Comparison of ENCODE assay signal across 3 cellular contexts in genomic region chr5:118323723-118324122, GRCh38.
DNase-seq lines count a peak whose midpoint lies in the region; ATAC-seq, FAIRE-seq and TF ChIP-seq lines count a peak whose summit lies in the region.
"Not testable (repeated sequence)": the region's sequence is repeated elsewhere in the genome, so short reads cannot be mapped to it uniquely, and the experiment has no call there.

No MANE protein-coding gene starts in this region.

- TF ChIP-seq RAD21 in A549 (conservative IDR thresholded peaks at IDR 0.05 in 1 of 2, IDR thresholded peaks at IDR 0.05 in 1 of 2); IMR-90 (IDR thresholded peaks at IDR 0.05; ENCODE audit: low read length); HepG2 (CRISPR knock-in tag; IDR thresholded peaks at IDR 0.05): not testable (repeated sequence)

- not testable (repeated sequence) for H3K36me3 ChIP-seq in IMR-90 (ENCODE audit: control insufficient read depth, insufficient read depth, low read length); HepG2 (replicated peaks in 1 of 2; ENCODE audit: control insufficient read depth in 1 of 2, insufficient read depth in 2 of 2, low read length in 2 of 2)

- not testable (repeated sequence) for H3K79me2 ChIP-seq in HepG2 (ENCODE audit: insufficient read depth, low read length)

- not testable (repeated sequence) for H2BK15ac ChIP-seq in IMR-90 (ENCODE audit: low read depth, low read length)

- not testable (repeated sequence) for H3K18ac ChIP-seq in IMR-90 (ENCODE audit: low read depth, low read length)

- ATAC-seq in A549; IMR-90 (ENCODE audit: low read depth); HepG2: not testable (repeated sequence)

- H2BK20ac ChIP-seq in IMR-90 (ENCODE audit: low read depth, low read length) = not testable (repeated sequence)

- not testable (repeated sequence) for H3K79me1 ChIP-seq in IMR-90 (ENCODE audit: low read depth in 1 of 2, low read length in 2 of 2)

- CTCF ChIA-PET in A549 (lab: Yijun Ruan, JAX) (interaction anchor here (0.7 kb wide), 1 partner anchor 1321 kb away, joined by 5 read pairs; no protein-coding TSS in a partner anchor), IMR-90 (lab: Yijun Ruan, JAX) (interaction anchor here (0.7 kb wide), 1 partner anchor 8 kb away, joined by 3 read pairs; no protein-coding TSS in a partner anchor)
- CTCF ChIA-PET in HepG2 (lab: Yijun Ruan, JAX; ENCODE audit: low intra/inter-chr PET ratio, low total read pairs) = not testable (repeated sequence)

- H2AK9ac ChIP-seq in IMR-90 (replicated peaks; ENCODE audit: low read depth, low read length, poor library complexity) = not testable (repeated sequence)

- H4K8ac ChIP-seq in IMR-90 (ENCODE audit: low read depth in 2 of 2, low read length in 2 of 2) = not testable (repeated sequence)

- not testable (repeated sequence) for H4K20me1 ChIP-seq in IMR-90 (ENCODE audit: insufficient read depth, low read length); HepG2 (ENCODE audit: insufficient read depth, low read length)

- TF ChIP-seq POLR2A in A549 (IDR thresholded peaks at IDR 0.05; ENCODE audit: low read length); IMR-90 (IDR thresholded peaks at IDR 0.05; ENCODE audit: low read depth, low read length); HepG2 (IDR thresholded peaks at IDR 0.05; ENCODE audit: insufficient read depth in 1 of 2, low read depth in 2 of 2, low read length in 2 of 2): not testable (repeated sequence)

- intact Hi-C loops in IMR-90 (cut with micrococcal nuclease); HepG2 (cut with micrococcal nuclease; ENCODE audit: unreplicated experiment): not testable (repeated sequence)

- H3K4me3 ChIP-seq in A549; IMR-90 (ENCODE audit: insufficient read depth, low read depth, low read length); HepG2 (replicated peaks in 1 of 3; ENCODE audit: insufficient read depth in 1 of 3, low read depth in 2 of 3, low read length in 3 of 3): not testable (repeated sequence)

- DNase-seq in A549 (ENCODE audit: low read depth in 1 of 2, low spot score in 1 of 2); IMR-90; HepG2 (ENCODE audit: low spot score): not testable (repeated sequence)

- dilution Hi-C loops in IMR-90 (cut with HindIII; ENCODE audit: low sequenced_read_pairs, unreplicated experiment) = not testable (repeated sequence)

- in situ Hi-C loops in IMR-90 (cut with MboI; ENCODE audit: low sequenced_read_pairs); HepG2 (cut with HindIII; ENCODE audit: extremely low pct_ligation_motif_present, low pct_unique_long_range_greater_than_20kb): not testable (repeated sequence)

- H3K27me3 ChIP-seq in IMR-90 (ENCODE audit: control insufficient read depth, insufficient read depth, low read length); HepG2 (ENCODE audit: control insufficient read depth in 1 of 2, insufficient read depth in 2 of 2, low read length in 2 of 2): not testable (repeated sequence)

- H2AK5ac ChIP-seq in IMR-90 (ENCODE audit: low read depth, low read length) = not testable (repeated sequence)

- H4K91ac ChIP-seq in IMR-90 (ENCODE audit: insufficient read depth, low read depth, low read length) = not testable (repeated sequence)

- H3K23ac ChIP-seq in IMR-90 (ENCODE audit: low read depth, low read length) = not testable (repeated sequence)

- TF ChIP-seq CTCF in A549 (IDR thresholded peaks at IDR 0.05); IMR-90 (conservative IDR thresholded peaks at IDR 0.05; ENCODE audit: low read depth, low read length); HepG2 (CRISPR knock-in tag; IDR thresholded peaks at IDR 0.05): not testable (repeated sequence)

- not testable (repeated sequence) for H3K4me2 ChIP-seq in A549; IMR-90 (ENCODE audit: low read depth, low read length); HepG2 (ENCODE audit: low read depth, low read length)

- H2BK120ac ChIP-seq in IMR-90 (ENCODE audit: low read depth, low read length) = not testable (repeated sequence)

- POLR2A ChIA-PET in A549 (lab: Yijun Ruan, JAX); HepG2 (lab: Yijun Ruan, JAX): not testable (repeated sequence)
- POLR2A ChIA-PET in IMR-90 (lab: Charles Lee; ENCODE audit: unreplicated experiment) = interaction anchor here (0.6 kb wide), 1 partner anchor 229 kb away, joined by 3 read pairs; no protein-coding TSS in a partner anchor

- TF ChIP-seq EP300 in A549 (IDR thresholded peaks at IDR 0.05); HepG2 (IDR thresholded peaks at IDR 0.05; ENCODE audit: low read depth in 2 of 2, low read length in 2 of 2); HepG2 (CRISPR knock-in tag; IDR thresholded peaks at IDR 0.05; ENCODE audit: borderline replicate concordance): not testable (repeated sequence)

- H3K4ac ChIP-seq in IMR-90 (ENCODE audit: low read depth, low read length) = not testable (repeated sequence)

- H3K14ac ChIP-seq in IMR-90 (replicated peaks; ENCODE audit: low read depth, low read length) = not testable (repeated sequence)

- not testable (repeated sequence) for H3K27ac ChIP-seq in A549; IMR-90 (ENCODE audit: insufficient read depth, low read length); HepG2 (ENCODE audit: extremely low read length, insufficient read depth, low read length)

- not testable (repeated sequence) for H3K4me1 ChIP-seq in A549; IMR-90 (ENCODE audit: control insufficient read depth, insufficient read depth, low read length); HepG2 (ENCODE audit: insufficient read depth, low read length)

- not testable (repeated sequence) for BruUV-seq in IMR-90 (replicated peaks; lab: Mats Ljungman, UMichigan); HepG2 (replicated peaks; lab: Mats Ljungman, UMichigan)

- H3K9me3 ChIP-seq in A549; IMR-90 (ENCODE audit: control insufficient read depth, insufficient read depth, low read length): not testable (repeated sequence)
- H3K9me3 ChIP-seq in HepG2 (ENCODE audit: low read length) = peaks cover 11% of the 10 kb centered on the region

- H3K9ac ChIP-seq in IMR-90 (ENCODE audit: low read depth, low read length); HepG2 (ENCODE audit: insufficient read depth, low read depth, low read length): not testable (repeated sequence)

- not testable (repeated sequence) for H3K9me1 ChIP-seq in IMR-90 (ENCODE audit: insufficient read depth, low read length)

- 11% methylated on average over 5 of the region's 5 CpGs for WGBS in A549 (ENCODE audit: missing lambda C conversion rate)
- WGBS in IMR-90 (ENCODE audit: extremely low coverage in 2 of 2, insufficient read length in 1 of 2), 2 experiments = no CpG with 5 or more reads among the region's 5 CpGs
- whole genome bisulfite sequencing in HepG2 (ENCODE audit: low lambda C conversion rate) = 10% methylated on average over 5 of the region's 5 CpGs

- not testable (repeated sequence) for H3K56ac ChIP-seq in IMR-90 (ENCODE audit: extremely low read depth, insufficient read depth, low read length)

- H4K5ac ChIP-seq in IMR-90 (ENCODE audit: low read depth, low read length) = not testable (repeated sequence)

- not testable (repeated sequence) for H2AFZ ChIP-seq in IMR-90 (replicated peaks; ENCODE audit: low read length, poor library complexity); HepG2 (ENCODE audit: low read length)

- not testable (repeated sequence) for H2BK5ac ChIP-seq in IMR-90 (ENCODE audit: low read depth, low read length, poor library complexity, severe bottlenecking)

- not testable (repeated sequence) for FAIRE-seq in A549 (lab: Jason Lieb, UNC); HepG2 (lab: Jason Lieb, UNC)

TF ChIP-seq in A549, 52 proteins besides CTCF, POLR2A, EP300 and RAD21:
- peak; percentile 56 for TF ChIP-seq MAFK (IDR thresholded peaks at IDR 0.05; ENCODE audit: partially characterized antibody)

TF ChIP-seq in IMR-90, 13 proteins besides CTCF, POLR2A, EP300 and RAD21:
- TF ChIP-seq MAFK (IDR thresholded peaks at IDR 0.05; ENCODE audit: low read depth, low read length) = peak; percentile 38; the same call in 1 of the 2 replicates

TF ChIP-seq in HepG2, 621 proteins besides CTCF, POLR2A, EP300 and RAD21:
- peak; percentile 65 for TF ChIP-seq MAFF (IDR thresholded peaks at IDR 0.05; ENCODE audit: low read depth, low read length)
- TF ChIP-seq MAFK (conservative IDR thresholded peaks at IDR 0.05 in 1 of 2, IDR thresholded peaks at IDR 0.05 in 1 of 2; ENCODE audit: low read length in 2 of 2) = peak in 1 of 2 experiments; percentile 77; a peak in 2 of 4 replicates
TF ChIP-seq in HepG2: peak in this region for 2; not testable (repeated sequence) for 619.
